Comparison of ENCODE assay signal across 34 cellular contexts in genomic region chr2:75719616-75720015, GRCh38.
"Had no signal": no experiment of that assay in that cellular context is flagged by ENCODE, and none has a peak within 500 bp of the region (broad histone marks: within the 10 kb centered on the region; RNA-seq: fewer than 3 reads in every experiment).

No MANE protein-coding gene starts in this region.

- H3K36me3 ChIP-seq: MG63 had no signal

- H3K4me3 ChIP-seq: MG63 had no signal

- H3K9me3 ChIP-seq: MG63 had no signal

- DNase-seq: Karpas-422, Kasumi-1, MG63, MM.1S, MV-4-11, NCI-H1048, NCI-H1092, NCI-H1092 treated with DMSO at 0.1 percent for 48 hours, NCI-H1105, NCI-H1105 treated with DMSO at 0.1 percent for 48 hours, NCI-H1417, NCI-H1417 treated with DMSO at 0.1 percent for 48 hours, NCI-H1436, NCI-H1436 treated with DMSO at 0.1 percent for 48 hours, NCI-H146, NCI-H1694, NCI-H1694 treated with DMSO at 0.1 percent for 48 hours, NCI-H187, NCI-H187 treated with DMSO at 0.1 percent for 48 hours, NCI-H1930, NCI-H2029, NCI-H2029 treated with DMSO at 0.1 percent for 48 hours, NCI-H2081, NCI-H2081 treated with DMSO at 0.1 percent for 48 hours, NCI-H2107, NCI-H2171, NCI-H2171 treated with DMSO at 0.1 percent for 48 hours, NCI-H2227 treated with DMSO at 0.1 percent for 48 hours, NCI-H226, NCI-H345, NCI-H446, NCI-H446 treated with DMSO at 0.1 percent for 48 hours, NCI-H510A, NCI-H510A treated with DMSO at 0.1 percent for 48 hours had no signal
